In genomic region chr10:84088626-84089025, GRCh38 we compare ENCODE assay signal across 26 cellular contexts. TPM values are rescaled to one million over a fixed set of nuclear protein-coding genes. Genes with fewer than 3 reads are reported as not detected.
A peak's percentile ranks its signal among the peaks of the same experiment; 100 is the strongest.
DNase-seq lines count a peak whose midpoint lies in the region; ATAC-seq and TF ChIP-seq lines count a peak whose summit lies in the region.
"Had no signal": no experiment of that assay in that cellular context is flagged by ENCODE, and none has a peak within 500 bp of the region (broad histone marks: within the 10 kb centered on the region; RNA-seq: fewer than 3 reads in every experiment).

No MANE protein-coding gene starts in this region.

- no peaks in the 10 kb centered on the region for H3K79me2 ChIP-seq in smooth muscle cell (ENCODE audit: low read depth)

- no peaks in the 10 kb centered on the region for H4K20me1 ChIP-seq in smooth muscle cell (ENCODE audit: low read depth)

- H3K9me3 ChIP-seq in smooth muscle cell (replicated peaks; ENCODE audit: low read depth) = no peaks in the 10 kb centered on the region
- H3K9me3 ChIP-seq: A549, ascending aorta, right lobe of liver, stomach, tibial artery had no signal

- peak; percentile 87 for ATAC-seq in Right ventricle myocardium inferior
- ATAC-seq in HG03520 (IDR thresholded peaks at IDR 0.05; ENCODE audit: unreplicated experiment) = no peak
- ATAC-seq in HG03159 (IDR thresholded peaks at IDR 0.05; ENCODE audit: unreplicated experiment) = no peak
- ATAC-seq: A549; activated CD8-positive, alpha-beta memory T cell treated with anti-CD3 and anti-CD28 coated beads, Interleukin-2, amount 10 ng/mL, durations not matched to agents 7 days and 5 days; activated T-cell treated with anti-CD3 and anti-CD28 coated beads, Interleukin-2, amount 50 U/mL, for 4 hours; K562 had no signal

- DNase-seq in Right ventricle myocardium inferior (ENCODE audit: missing footprints) (no peak), cardiac septum (ENCODE audit: low spot score) (no peak), NCI-H748 treated with DMSO at 0.1 percent for 48 hours (lab: John Stamatoyannopoulos, UW) (peak; percentile 7), fibroblast of mammary gland (ENCODE audit: low read depth) (peak; percentile 23), smooth muscle cell (lab: John Stamatoyannopoulos, UW; ENCODE audit: unreplicated experiment) (no peak), DMS114 treated with DMSO at 0.1 percent for 48 hours (lab: John Stamatoyannopoulos, UW; ENCODE audit: unreplicated experiment) (no peak)
- DNase-seq: activated B cell treated with CpG ODN at 0.5 μM for 24 hours; activated CD8-positive, alpha-beta memory T cell treated with anti-CD3 and anti-CD28 coated beads, Interleukin-2, amount 10 ng/mL, durations not matched to agents 7 days and 5 days; activated gamma-delta T cell treated with Interleukin-2 at 50 U/mL for 16 hours; activated naive CD8-positive, alpha-beta T cell treated with anti-CD3 and anti-CD28 coated beads, Interleukin-2, amount 10 ng/mL, durations not matched to agents 7 days and 5 days; activated T-cell treated with anti-CD3 and anti-CD28 coated beads, Interleukin-2, amount 50 U/mL, for 4 hours; Calu3; CD4-positive, CD25-positive, alpha-beta regulatory T cell; effector CD8-positive, alpha-beta T cell; HFFc6; islet precursor cell; NCI-H526; right lobe of liver; stimulated activated CD8-positive, alpha-beta memory T cell treated with anti-CD3 and anti-CD28 coated beads, Interleukin-4, amount 100 ng/mL, for 48 hours; stomach; tibial artery had no signal

- no peaks in the 10 kb centered on the region for H3F3A ChIP-seq in smooth muscle cell (ENCODE audit: low read depth)

- no peak overlapping the region for H3K27ac ChIP-seq in smooth muscle cell (ENCODE audit: low read depth)
- H3K27ac ChIP-seq: A549, ascending aorta, right lobe of liver, stomach, tibial artery had no signal

- 29% methylated on average over 2 of the region's 2 CpGs for WGBS in smooth muscle cell (ENCODE audit: low lambda C conversion rate)

- H3K9ac ChIP-seq in smooth muscle cell (ENCODE audit: low read depth) = no peak overlapping the region

- H3K27me3 ChIP-seq in smooth muscle cell (ENCODE audit: low read depth) = no peaks in the 10 kb centered on the region
- H3K27me3 ChIP-seq: ascending aorta, right lobe of liver had no signal

- no peaks in the 10 kb centered on the region for H3K36me3 ChIP-seq in smooth muscle cell (ENCODE audit: low read depth)
- H3K36me3 ChIP-seq: ascending aorta, right lobe of liver, stomach, tibial artery had no signal

- H3K4me1 ChIP-seq in smooth muscle cell (ENCODE audit: low read depth) = no peaks in the 10 kb centered on the region
- H3K4me1 ChIP-seq: A549, ascending aorta, right lobe of liver, stomach, tibial artery had no signal

- TF ChIP-seq CTCF in fibroblast of mammary gland (conservative IDR thresholded peaks at IDR 0.05; ENCODE audit: control insufficient read depth, insufficient read depth, low read depth, low read length) (no peak), smooth muscle cell (IDR thresholded peaks at IDR 0.05; ENCODE audit: borderline replicate concordance, insufficient read depth, poor library complexity, severe bottlenecking) (no peak)

- intact Hi-C loops in Right ventricle myocardium inferior (cut with DNase I) = no loop called here
- intact Hi-C loops in cardiac septum (cut with DNase I) = no loop called here

- H3K4me2 ChIP-seq in smooth muscle cell = no peak overlapping the region
- H3K4me2 ChIP-seq: A549 had no signal

- peak overlapping the region; percentile 17 for H2AFZ ChIP-seq in smooth muscle cell (ENCODE audit: low read depth)

- H3K4me3 ChIP-seq in fibroblast of mammary gland (ENCODE audit: control insufficient read depth, low read depth, low read length) (no peak overlapping the region), smooth muscle cell (no peak overlapping the region)
- H3K4me3 ChIP-seq: A549, ascending aorta, K562, right lobe of liver, stomach, tibial artery had no signal

RNA-seq across cellular contexts. Expression of gene GHITM, which starts 50.7 kb away (rescaled TPM):
- total RNA-seq in Right ventricle myocardium inferior (383 TPM), cardiac septum (395 TPM), smooth muscle cell (160 and 171 TPM in 2 replicates)
- polyA plus RNA-seq in smooth muscle cell = 147 and 160 TPM in 2 replicates

Comparison
In these comparisons a context has a peak if more than half of its experiments do, and no peak if none do; other contexts are left out.
1. DNase-seq: peak in NCI-H748 treated with DMSO at 0.1 percent for 48 hours (single experiment) and fibroblast of mammary gland (single experiment); none in Right ventricle myocardium inferior (single experiment), cardiac septum (single experiment), smooth muscle cell (single experiment) and DMS114 treated with DMSO at 0.1 percent for 48 hours (single experiment).